Comparison of ENCODE assay signal across 10 cellular contexts in genomic region chr2:152693033-152693432, GRCh38. TPM values are rescaled to one million over a fixed set of nuclear protein-coding genes. Genes with fewer than 3 reads are reported as not detected.
DNase-seq lines count a peak whose midpoint lies in the region; ATAC-seq, FAIRE-seq and TF ChIP-seq lines count a peak whose summit lies in the region.
"Had no signal": no experiment of that assay in that cellular context is flagged by ENCODE, and none has a peak within 500 bp of the region (broad histone marks: within the 10 kb centered on the region; RNA-seq: fewer than 3 reads in every experiment).

No MANE protein-coding gene starts in this region.

- no peak overlapping the region for H3K4me3 Mint-ChIP-seq in chondrocyte (ENCODE audit: unreplicated experiment)

- TF ChIP-seq POLR2A in GM12891 (IDR thresholded peaks at IDR 0.05; ENCODE audit: low read depth, low read length): no peak

- H3K27ac ChIP-seq in KMS-11: peak overlapping the region; percentile 70
- H3K27ac ChIP-seq: colonic mucosa had no signal

- ATAC-seq in GM19328 (IDR thresholded peaks at IDR 0.05; ENCODE audit: unreplicated experiment) (peak; percentile 71), HG02852 (IDR thresholded peaks at IDR 0.05; ENCODE audit: unreplicated experiment) (peak; percentile 94)

- H3K4me3 ChIP-seq in KMS-11 (IDR thresholded peaks at IDR 0.05; ENCODE audit: insufficient read depth, low read depth, low read length): no peak overlapping the region
- H3K4me3 ChIP-seq: colonic mucosa, SJSA1 had no signal

- H3K4me2 ChIP-seq in KMS-11: peak overlapping the region; percentile 71

- no peak overlapping the region for H2AFZ ChIP-seq in KMS-11 (ENCODE audit: low read depth)

- peaks cover 72% of the 10 kb centered on the region for H3K79me2 ChIP-seq in KMS-11 (ENCODE audit: insufficient read depth, low read depth)

- TF ChIP-seq CTCF in KMS-11 (conservative IDR thresholded peaks at IDR 0.05; ENCODE audit: low read depth, low read length): no peak
- TF ChIP-seq CTCF in chondrocyte (IDR thresholded peaks at IDR 0.05): no peak

- no peaks in the 10 kb centered on the region for H3K36me3 ChIP-seq in KMS-11 (ENCODE audit: insufficient read depth)
- H3K36me3 ChIP-seq: colonic mucosa had no signal

- H3K36me3 Mint-ChIP-seq in chondrocyte (ENCODE audit: low read depth): peaks cover 2% of the 10 kb centered on the region

- peaks cover 36% of the 10 kb centered on the region for H3K4me1 Mint-ChIP-seq in chondrocyte (ENCODE audit: low read depth)

- H3K9ac ChIP-seq in KMS-11: no peak overlapping the region

- no peaks in the 10 kb centered on the region for H3K27me3 Mint-ChIP-seq in chondrocyte (ENCODE audit: low read depth)

- no peaks in the 10 kb centered on the region for H3K9me3 Mint-ChIP-seq in chondrocyte (ENCODE audit: low read depth)

- peak; percentile 2 for DNase-seq in GM12891 (ENCODE audit: insufficient read length, low spot score)
- no peak for DNase-seq in chondrocyte (ENCODE audit: low spot score)
- DNase-seq in ecto neural progenitor cell (ENCODE audit: low spot score): no peak
- no peak for DNase-seq in HTR-8/SVneo (ENCODE audit: insufficient read length, low spot score)
- no peak for DNase-seq in activated naive CD4-positive, alpha-beta T cell treated with Interleukin-2 at 50 U/mL for 16 hours
- DNase-seq: colonic mucosa had no signal

- H3K27ac Mint-ChIP-seq in chondrocyte (ENCODE audit: unreplicated experiment): no peak overlapping the region

- peaks cover 67% of the 10 kb centered on the region for H3K4me1 ChIP-seq in KMS-11 (ENCODE audit: low read depth, poor library complexity, severe bottlenecking)
- H3K4me1 ChIP-seq: colonic mucosa had no signal

- FAIRE-seq in GM12891 (lab: Jason Lieb, UNC) (peak; percentile 47), HTR-8/SVneo (lab: Jason Lieb, UNC) (no peak)

- H3K27me3 ChIP-seq in KMS-11 (ENCODE audit: insufficient read depth, low read depth): no peaks in the 10 kb centered on the region
- H3K27me3 ChIP-seq: colonic mucosa, SJSA1 had no signal

- H4K20me1 ChIP-seq in KMS-11 (ENCODE audit: insufficient read depth): 0 out of 2 replicates have a peak, but pooled peaks cover 17% of the 10 kb centered on the region

TF ChIP-seq in GM12891, 5 proteins besides CTCF, POLR2A, EP300 and RAD21:
- TF ChIP-seq POU2F2 (IDR thresholded peaks at IDR 0.05; ENCODE audit: low read depth, low read length): no peak
- TF ChIP-seq TAF1 (IDR thresholded peaks at IDR 0.05; ENCODE audit: low read depth, low read length): no peak
- TF ChIP-seq PAX5 (IDR thresholded peaks at IDR 0.05; ENCODE audit: insufficient read depth, low read length, severe bottlenecking): no peak
- TF ChIP-seq SPI1 (IDR thresholded peaks at IDR 0.05; ENCODE audit: low read depth, low read length): no peak
- no peak for TF ChIP-seq POLR2AphosphoS5 (IDR thresholded peaks at IDR 0.05; ENCODE audit: low read depth, low read length)

RNA-seq across cellular contexts. Expression of gene PRPF40A, which starts 24.2 kb away (rescaled TPM):
- 58.1 TPM for polyA plus RNA-seq in GM12891 (2012; ENCODE audit: low read depth, missing spikeins)
- total RNA-seq in chondrocyte: 62.5 to 69.7 TPM (median 67.6 TPM) in 3 replicates

RNA-seq across cellular contexts. Expression of gene ARL6IP6, which starts 25.4 kb away (rescaled TPM):
- 9.0 TPM for polyA plus RNA-seq in GM12891 (2012; ENCODE audit: low read depth, missing spikeins)
- total RNA-seq in chondrocyte: 16.0 to 19.3 TPM (median 17.6 TPM) in 3 replicates
